ENCODE assay signal across 17 cellular contexts in the genomic region with DNA sequence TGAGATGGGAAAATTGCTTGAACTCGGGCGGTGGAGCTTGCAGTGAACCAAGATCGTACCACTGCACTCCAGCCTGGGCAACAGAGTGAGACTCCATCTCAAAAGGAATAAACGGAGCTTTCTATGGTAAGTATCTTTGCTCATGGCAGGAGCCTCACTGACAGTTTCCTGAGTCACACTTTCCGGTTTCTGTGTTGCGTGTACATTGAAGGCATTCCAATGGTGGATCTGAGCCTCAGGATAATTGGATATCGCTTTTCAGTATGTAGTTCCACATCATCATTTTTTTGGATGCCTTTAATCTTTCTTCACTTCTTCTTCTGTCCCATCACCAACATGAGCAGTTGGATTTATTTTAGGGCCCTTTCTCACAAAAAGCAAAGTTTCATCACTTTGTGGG. TPM values are rescaled to one million over a fixed set of nuclear protein-coding genes. Genes with fewer than 3 reads are reported as not detected.
DNase-seq lines count a peak whose midpoint lies in the region; ATAC-seq and TF ChIP-seq lines count a peak whose summit lies in the region.
"Had no signal": no experiment of that assay in that cellular context is flagged by ENCODE, and none has a peak within 500 bp of the region (broad histone marks: within the 10 kb centered on the region; RNA-seq: fewer than 3 reads in every experiment).

No MANE protein-coding gene starts in this region.

- no peak for TF ChIP-seq POLR2A in heart left ventricle (IDR thresholded peaks at IDR 0.05)

- H3K4me3 ChIP-seq in fibroblast of mammary gland (ENCODE audit: control insufficient read depth, low read depth, low read length) (no peak overlapping the region), heart left ventricle (no peak overlapping the region)
- H3K4me3 ChIP-seq: ascending aorta, left ventricle myocardium inferior, pancreas, stomach had no signal

- DNase-seq in AG08395 (ENCODE audit: low spot score), result peak; percentile 63
- DNase-seq in GM03348 (ENCODE audit: low spot score), result peak; percentile 74
- DNase-seq in RPMI7951 (ENCODE audit: low read depth), result peak; percentile 90
- DNase-seq in fibroblast of mammary gland (ENCODE audit: low read depth), result peak; percentile 82
- DNase-seq in stimulated activated CD4-positive, alpha-beta T cell treated with anti-CD3 and anti-CD28 coated beads, Interleukin-12 subunit alpha, Interleukin-12 subunit beta, amount 100 ng/mL, for 4 hours, result no peak
- DNase-seq in heart left ventricle, result no peak
- no peak for DNase-seq in cerebellum (ENCODE audit: low spot score)
- DNase-seq: activated T-cell treated with anti-CD3 and anti-CD28 coated beads for 4 hours, AML-193, Caco-2, left ventricle myocardium inferior, pancreas, stomach had no signal

- intact Hi-C loops in heart left ventricle (cut with DNase I), result loop anchor here in 2 of 10 donors (10.0 kb wide), 2 partner anchors 89 to 439 kb away; no protein-coding TSS in a partner anchor

- peaks cover 0 to 37% (median 0%) of the 10 kb centered on the region in 9 donors for H3K27me3 ChIP-seq in heart left ventricle
- H3K27me3 ChIP-seq: ascending aorta had no signal

- H3K9me3 ChIP-seq in heart left ventricle, result no peaks in the 10 kb centered on the region
- H3K9me3 ChIP-seq: ascending aorta, Caco-2, left ventricle myocardium inferior, pancreas, stomach had no signal

- no peaks in the 10 kb centered on the region for H3K36me3 ChIP-seq in heart left ventricle
- H3K36me3 ChIP-seq: ascending aorta, left ventricle myocardium inferior, pancreas, stomach had no signal

- WGBS in heart left ventricle, 4 donors, result 77 to 85% (median 81%) methylated on average over 7 of the region's 7 CpGs

- ATAC-seq in heart left ventricle (no peak), GM18858 (IDR thresholded peaks at IDR 0.05; ENCODE audit: unreplicated experiment) (no peak)
- ATAC-seq: pancreas had no signal

- H3K4me1 ChIP-seq in heart left ventricle, result peaks cover 0 to 24% (median 0%) of the 10 kb centered on the region in 12 donors
- H3K4me1 ChIP-seq: ascending aorta, Caco-2, left ventricle myocardium inferior, pancreas had no signal

- TF ChIP-seq CTCF in fibroblast of mammary gland (conservative IDR thresholded peaks at IDR 0.05; ENCODE audit: control insufficient read depth, insufficient read depth, low read depth, low read length) (no peak), heart left ventricle (IDR thresholded peaks at IDR 0.05) (no peak)

- H3K27ac ChIP-seq in heart left ventricle, result no peak overlapping the region
- H3K27ac ChIP-seq: ascending aorta, left ventricle myocardium inferior, pancreas, stomach had no signal

RNA-seq across cellular contexts. Expression of a gene that starts 28.6 kb away (rescaled TPM):
- total RNA-seq in RPMI7951 (2014; rRNA removed; shearing (Covaris generic)), result not detected in 2 replicates
- total RNA-seq in heart left ventricle (not detected), cerebellum (not detected)
- not detected for polyA plus RNA-seq in heart left ventricle
- total RNA-seq: ascending aorta, Caco-2, glomerular endothelial cell, HT-29, left ventricle myocardium inferior, pancreas, stomach had no signal
- polyA plus RNA-seq: pancreas, stomach had no signal

Comparison
In these comparisons a context has a peak if more than half of its experiments do, and no peak if none do; other contexts are left out.
1. DNase-seq: peak in AG08395 (single experiment), GM03348 (single experiment), RPMI7951 (single experiment) and fibroblast of mammary gland (single experiment); none in stimulated activated CD4-positive, alpha-beta T cell treated with anti-CD3 and anti-CD28 coated beads, Interleukin-12 subunit alpha, Interleukin-12 subunit beta, amount 100 ng/mL, for 4 hours (single experiment), heart left ventricle (0 of 5) and cerebellum (single experiment).